ENCODE assay signal across 1 cellular context in the genomic region with DNA sequence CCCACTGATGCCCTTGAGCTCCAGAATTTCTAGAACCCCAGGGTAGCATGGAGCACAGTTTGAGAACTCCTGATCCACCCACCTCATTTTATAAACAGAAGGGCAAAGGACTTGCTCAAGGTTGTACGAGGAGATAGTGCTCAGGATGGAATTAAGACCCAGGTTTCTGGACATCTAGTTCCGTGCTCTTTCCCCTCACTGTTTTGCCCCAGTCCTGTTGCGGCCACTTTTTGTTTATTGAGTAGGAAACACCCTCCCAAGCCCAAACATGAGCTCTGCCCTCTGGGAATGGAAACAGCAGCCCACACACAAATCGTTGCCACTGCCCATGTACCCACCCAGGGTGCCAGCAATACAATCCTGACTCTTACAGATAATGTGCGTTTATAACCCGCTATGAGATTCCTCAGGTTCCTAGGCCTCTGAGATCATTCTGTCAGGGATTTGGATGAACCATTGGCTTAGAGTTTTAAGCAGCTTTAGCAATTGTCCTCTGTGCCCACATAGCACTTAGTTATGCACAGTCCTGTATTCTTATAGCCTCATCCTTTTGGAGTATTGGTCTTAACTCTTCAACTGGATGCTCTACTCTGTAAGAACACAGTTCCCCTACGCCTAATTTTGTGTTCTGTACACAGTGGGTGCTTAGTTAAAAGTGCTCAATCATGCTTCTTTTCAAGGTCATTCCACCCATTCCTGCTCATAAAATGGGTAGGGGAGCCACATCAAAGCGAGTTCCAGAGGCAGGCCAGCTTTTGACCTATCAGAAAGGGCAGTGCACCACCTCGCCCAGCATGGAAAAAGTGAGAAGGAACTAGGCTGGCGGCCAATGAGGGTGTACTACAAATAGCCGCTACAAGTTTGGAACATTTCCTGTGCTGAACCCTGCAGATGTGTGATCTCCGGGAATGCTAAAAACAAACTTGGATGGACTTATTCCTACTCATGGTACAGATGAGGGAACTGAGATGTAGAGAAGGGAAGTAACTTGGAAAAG.
A peak's percentile ranks its signal among the peaks of the same experiment; 100 is the strongest.
TF ChIP-seq lines count a peak whose summit lies in the region.

No MANE protein-coding gene starts in this region.

TF ChIP-seq in HepG2, 621 proteins besides CTCF, POLR2A, EP300 and RAD21 (continued from another document and continues in another):
- TF ChIP-seq, protein P1, sequence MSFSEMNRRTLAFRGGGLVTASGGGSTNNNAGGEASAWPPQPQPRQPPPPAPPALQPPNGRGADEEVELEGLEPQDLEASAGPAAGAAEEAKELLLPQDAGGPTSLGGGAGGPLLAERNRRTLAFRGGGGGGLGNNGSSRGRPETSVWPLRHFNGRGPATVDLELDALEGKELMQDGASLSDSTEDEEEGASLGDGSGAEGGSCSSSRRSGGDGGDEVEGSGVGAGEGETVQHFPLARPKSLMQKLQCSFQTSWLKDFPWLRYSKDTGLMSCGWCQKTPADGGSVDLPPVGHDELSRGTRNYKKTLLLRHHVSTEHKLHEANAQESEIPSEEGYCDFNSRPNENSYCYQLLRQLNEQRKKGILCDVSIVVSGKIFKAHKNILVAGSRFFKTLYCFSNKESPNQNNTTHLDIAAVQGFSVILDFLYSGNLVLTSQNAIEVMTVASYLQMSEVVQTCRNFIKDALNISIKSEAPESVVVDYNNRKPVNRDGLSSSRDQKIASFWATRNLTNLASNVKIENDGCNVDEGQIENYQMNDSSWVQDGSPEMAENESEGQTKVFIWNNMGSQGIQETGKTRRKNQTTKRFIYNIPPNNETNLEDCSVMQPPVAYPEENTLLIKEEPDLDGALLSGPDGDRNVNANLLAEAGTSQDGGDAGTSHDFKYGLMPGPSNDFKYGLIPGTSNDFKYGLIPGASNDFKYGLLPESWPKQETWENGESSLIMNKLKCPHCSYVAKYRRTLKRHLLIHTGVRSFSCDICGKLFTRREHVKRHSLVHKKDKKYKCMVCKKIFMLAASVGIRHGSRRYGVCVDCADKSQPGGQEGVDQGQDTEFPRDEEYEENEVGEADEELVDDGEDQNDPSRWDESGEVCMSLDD (CRISPR knock-in tag; IDR thresholded peaks at IDR 0.05; ENCODE audit: borderline replicate concordance), result peak; percentile 52; the same call in 1 of the 2 replicates
- TF ChIP-seq, protein P2, sequence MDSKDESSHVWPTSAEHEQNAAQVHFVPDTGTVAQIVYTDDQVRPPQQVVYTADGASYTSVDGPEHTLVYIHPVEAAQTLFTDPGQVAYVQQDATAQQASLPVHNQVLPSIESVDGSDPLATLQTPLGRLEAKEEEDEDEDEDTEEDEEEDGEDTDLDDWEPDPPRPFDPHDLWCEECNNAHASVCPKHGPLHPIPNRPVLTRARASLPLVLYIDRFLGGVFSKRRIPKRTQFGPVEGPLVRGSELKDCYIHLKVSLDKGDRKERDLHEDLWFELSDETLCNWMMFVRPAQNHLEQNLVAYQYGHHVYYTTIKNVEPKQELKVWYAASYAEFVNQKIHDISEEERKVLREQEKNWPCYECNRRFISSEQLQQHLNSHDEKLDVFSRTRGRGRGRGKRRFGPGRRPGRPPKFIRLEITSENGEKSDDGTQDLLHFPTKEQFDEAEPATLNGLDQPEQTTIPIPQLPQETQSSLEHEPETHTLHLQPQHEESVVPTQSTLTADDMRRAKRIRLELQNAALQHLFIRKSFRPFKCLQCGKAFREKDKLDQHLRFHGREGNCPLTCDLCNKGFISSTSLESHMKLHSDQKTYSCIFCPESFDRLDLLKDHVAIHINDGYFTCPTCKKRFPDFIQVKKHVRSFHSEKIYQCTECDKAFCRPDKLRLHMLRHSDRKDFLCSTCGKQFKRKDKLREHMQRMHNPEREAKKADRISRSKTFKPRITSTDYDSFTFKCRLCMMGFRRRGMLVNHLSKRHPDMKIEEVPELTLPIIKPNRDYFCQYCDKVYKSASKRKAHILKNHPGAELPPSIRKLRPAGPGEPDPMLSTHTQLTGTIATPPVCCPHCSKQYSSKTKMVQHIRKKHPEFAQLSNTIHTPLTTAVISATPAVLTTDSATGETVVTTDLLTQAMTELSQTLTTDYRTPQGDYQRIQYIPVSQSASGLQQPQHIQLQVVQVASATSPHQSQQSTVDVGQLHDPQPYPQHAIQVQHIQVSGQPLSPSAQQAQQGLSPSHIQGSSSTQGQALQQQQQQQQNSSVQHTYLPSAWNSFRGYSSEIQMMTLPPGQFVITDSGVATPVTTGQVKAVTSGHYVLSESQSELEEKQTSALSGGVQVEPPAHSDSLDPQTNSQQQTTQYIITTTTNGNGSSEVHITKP (CRISPR knock-in tag; IDR thresholded peaks at IDR 0.05; ENCODE audit: low read depth), result peak; percentile 45; the same call in 1 of the 2 replicates
- TF ChIP-seq, protein P3, sequence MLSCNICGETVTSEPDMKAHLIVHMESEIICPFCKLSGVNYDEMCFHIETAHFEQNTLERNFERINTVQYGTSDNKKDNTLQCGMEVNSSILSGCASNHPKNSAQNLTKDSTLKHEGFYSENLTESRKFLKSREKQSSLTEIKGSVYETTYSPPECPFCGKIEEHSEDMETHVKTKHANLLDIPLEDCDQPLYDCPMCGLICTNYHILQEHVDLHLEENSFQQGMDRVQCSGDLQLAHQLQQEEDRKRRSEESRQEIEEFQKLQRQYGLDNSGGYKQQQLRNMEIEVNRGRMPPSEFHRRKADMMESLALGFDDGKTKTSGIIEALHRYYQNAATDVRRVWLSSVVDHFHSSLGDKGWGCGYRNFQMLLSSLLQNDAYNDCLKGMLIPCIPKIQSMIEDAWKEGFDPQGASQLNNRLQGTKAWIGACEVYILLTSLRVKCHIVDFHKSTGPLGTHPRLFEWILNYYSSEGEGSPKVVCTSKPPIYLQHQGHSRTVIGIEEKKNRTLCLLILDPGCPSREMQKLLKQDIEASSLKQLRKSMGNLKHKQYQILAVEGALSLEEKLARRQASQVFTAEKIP (CRISPR knock-in tag; IDR thresholded peaks at IDR 0.05; ENCODE audit: borderline replicate concordance), result no peak
- TF ChIP-seq FOXA1 (IDR thresholded peaks at IDR 0.05), result no peak
- peak; percentile 26; the same call in 1 of the 2 replicates for TF ChIP-seq FOXA1 (CRISPR knock-in tag; IDR thresholded peaks at IDR 0.05)
- TF ChIP-seq KMT2B (CRISPR knock-in tag; IDR thresholded peaks at IDR 0.05), result peak; percentile 26; the same call in 1 of the 2 replicates
- peak; percentile 32; the same call in 1 of the 2 replicates for TF ChIP-seq ZC3H4 (CRISPR knock-in tag; IDR thresholded peaks at IDR 0.05; ENCODE audit: borderline replicate concordance)
- TF ChIP-seq GTF3A (CRISPR knock-in tag; conservative IDR thresholded peaks at IDR 0.05), result peak; percentile 70; the same call in 1 of the 2 replicates
- TF ChIP-seq ZNF326 (CRISPR knock-in tag; IDR thresholded peaks at IDR 0.05; ENCODE audit: borderline replicate concordance), result no peak
- peak; percentile 36; the same call in 1 of the 2 replicates for TF ChIP-seq IRF2 (CRISPR knock-in tag; IDR thresholded peaks at IDR 0.05)
- TF ChIP-seq, protein P4, sequence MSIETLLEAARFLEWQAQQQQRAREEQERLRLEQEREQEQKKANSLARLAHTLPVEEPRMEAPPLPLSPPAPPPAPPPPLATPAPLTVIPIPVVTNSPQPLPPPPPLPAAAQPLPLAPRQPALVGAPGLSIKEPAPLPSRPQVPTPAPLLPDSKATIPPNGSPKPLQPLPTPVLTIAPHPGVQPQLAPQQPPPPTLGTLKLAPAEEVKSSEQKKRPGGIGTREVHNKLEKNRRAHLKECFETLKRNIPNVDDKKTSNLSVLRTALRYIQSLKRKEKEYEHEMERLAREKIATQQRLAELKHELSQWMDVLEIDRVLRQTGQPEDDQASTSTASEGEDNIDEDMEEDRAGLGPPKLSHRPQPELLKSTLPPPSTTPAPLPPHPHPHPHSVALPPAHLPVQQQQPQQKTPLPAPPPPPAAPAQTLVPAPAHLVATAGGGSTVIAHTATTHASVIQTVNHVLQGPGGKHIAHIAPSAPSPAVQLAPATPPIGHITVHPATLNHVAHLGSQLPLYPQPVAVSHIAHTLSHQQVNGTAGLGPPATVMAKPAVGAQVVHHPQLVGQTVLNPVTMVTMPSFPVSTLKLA (IDR thresholded peaks at IDR 0.05), result no peak
- no peak for TF ChIP-seq ZNF138 (CRISPR knock-in tag; IDR thresholded peaks at IDR 0.05; ENCODE audit: low read depth)
- TF ChIP-seq ZNF792 (CRISPR knock-in tag; IDR thresholded peaks at IDR 0.05), result 0 out of 2 replicates have a peak, but pooled peaks have one; percentile 19
- TF ChIP-seq, protein P5, sequence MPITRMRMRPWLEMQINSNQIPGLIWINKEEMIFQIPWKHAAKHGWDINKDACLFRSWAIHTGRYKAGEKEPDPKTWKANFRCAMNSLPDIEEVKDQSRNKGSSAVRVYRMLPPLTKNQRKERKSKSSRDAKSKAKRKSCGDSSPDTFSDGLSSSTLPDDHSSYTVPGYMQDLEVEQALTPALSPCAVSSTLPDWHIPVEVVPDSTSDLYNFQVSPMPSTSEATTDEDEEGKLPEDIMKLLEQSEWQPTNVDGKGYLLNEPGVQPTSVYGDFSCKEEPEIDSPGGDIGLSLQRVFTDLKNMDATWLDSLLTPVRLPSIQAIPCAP (CRISPR knock-in tag; IDR thresholded peaks at IDR 0.05; ENCODE audit: low read depth), result no peak
- TF ChIP-seq ZNF670 (CRISPR knock-in tag; IDR thresholded peaks at IDR 0.05; ENCODE audit: borderline replicate concordance), result 0 out of 2 replicates have a peak, but pooled peaks have one; percentile 38
- 0 out of 2 replicates have a peak, but pooled peaks have one; percentile 23 for TF ChIP-seq ZNF652 (CRISPR knock-in tag; IDR thresholded peaks at IDR 0.05; ENCODE audit: borderline replicate concordance, low read depth)
- TF ChIP-seq, protein P6, sequence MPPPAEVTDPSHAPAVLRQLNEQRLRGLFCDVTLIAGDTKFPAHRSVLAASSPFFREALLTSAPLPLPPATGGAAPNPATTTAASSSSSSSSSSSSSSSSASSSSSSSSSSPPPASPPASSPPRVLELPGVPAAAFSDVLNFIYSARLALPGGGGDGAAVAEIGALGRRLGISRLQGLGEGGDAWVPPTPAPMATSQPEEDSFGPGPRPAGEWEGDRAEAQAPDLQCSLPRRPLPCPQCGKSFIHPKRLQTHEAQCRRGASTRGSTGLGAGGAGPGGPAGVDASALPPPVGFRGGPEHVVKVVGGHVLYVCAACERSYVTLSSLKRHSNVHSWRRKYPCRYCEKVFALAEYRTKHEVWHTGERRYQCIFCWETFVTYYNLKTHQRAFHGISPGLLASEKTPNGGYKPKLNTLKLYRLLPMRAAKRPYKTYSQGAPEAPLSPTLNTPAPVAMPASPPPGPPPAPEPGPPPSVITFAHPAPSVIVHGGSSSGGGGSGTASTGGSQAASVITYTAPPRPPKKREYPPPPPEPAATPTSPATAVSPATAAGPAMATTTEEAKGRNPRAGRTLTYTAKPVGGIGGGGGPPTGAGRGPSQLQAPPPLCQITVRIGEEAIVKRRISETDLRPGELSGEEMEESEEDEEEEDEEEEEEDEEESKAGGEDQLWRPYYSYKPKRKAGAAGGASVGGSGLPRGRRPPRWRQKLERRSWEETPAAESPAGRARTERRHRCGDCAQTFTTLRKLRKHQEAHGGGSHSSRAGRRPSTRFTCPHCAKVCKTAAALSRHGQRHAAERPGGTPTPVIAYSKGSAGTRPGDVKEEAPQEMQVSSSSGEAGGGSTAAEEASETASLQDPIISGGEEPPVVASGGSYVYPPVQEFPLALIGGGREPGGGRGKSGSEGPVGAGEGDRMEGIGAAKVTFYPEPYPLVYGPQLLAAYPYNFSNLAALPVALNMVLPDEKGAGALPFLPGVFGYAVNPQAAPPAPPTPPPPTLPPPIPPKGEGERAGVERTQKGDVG (CRISPR knock-in tag; IDR thresholded peaks at IDR 0.05; ENCODE audit: borderline replicate concordance), result 0 out of 2 replicates have a peak, but pooled peaks have one; percentile 20
- TF ChIP-seq BCL6 (CRISPR knock-in tag; IDR thresholded peaks at IDR 0.05), result peak; percentile 49
- TF ChIP-seq, protein P7, sequence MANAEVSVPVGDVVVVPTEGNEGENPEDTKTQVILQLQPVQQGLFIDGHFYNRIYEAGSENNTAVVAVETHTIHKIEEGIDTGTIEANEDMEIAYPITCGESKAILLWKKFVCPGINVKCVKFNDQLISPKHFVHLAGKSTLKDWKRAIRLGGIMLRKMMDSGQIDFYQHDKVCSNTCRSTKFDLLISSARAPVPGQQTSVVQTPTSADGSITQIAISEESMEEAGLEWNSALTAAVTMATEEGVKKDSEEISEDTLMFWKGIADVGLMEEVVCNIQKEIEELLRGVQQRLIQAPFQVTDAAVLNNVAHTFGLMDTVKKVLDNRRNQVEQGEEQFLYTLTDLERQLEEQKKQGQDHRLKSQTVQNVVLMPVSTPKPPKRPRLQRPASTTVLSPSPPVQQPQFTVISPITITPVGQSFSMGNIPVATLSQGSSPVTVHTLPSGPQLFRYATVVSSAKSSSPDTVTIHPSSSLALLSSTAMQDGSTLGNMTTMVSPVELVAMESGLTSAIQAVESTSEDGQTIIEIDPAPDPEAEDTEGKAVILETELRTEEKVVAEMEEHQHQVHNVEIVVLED (CRISPR knock-in tag; IDR thresholded peaks at IDR 0.05; ENCODE audit: borderline replicate concordance), result peak; percentile 32
- no peak for TF ChIP-seq TCF12 (IDR thresholded peaks at IDR 0.05)
- TF ChIP-seq TCF12 (CRISPR knock-in tag; IDR thresholded peaks at IDR 0.05), result no peak; the same call in 1 of the 2 replicates
- TF ChIP-seq SOX13 (IDR thresholded peaks at IDR 0.05), result 0 out of 2 replicates have a peak, but pooled peaks have one; percentile 8
- peak in 1 of 2 experiments; percentile 51; a peak in 1 of 4 replicates for TF ChIP-seq SOX13 (CRISPR knock-in tag; conservative IDR thresholded peaks at IDR 0.05 in 1 of 2, IDR thresholded peaks at IDR 0.05 in 1 of 2)
- TF ChIP-seq PHF5A (CRISPR knock-in tag; IDR thresholded peaks at IDR 0.05; ENCODE audit: low read depth, unreplicated experiment), result peak; percentile 19
- 0 out of 2 replicates have a peak, but pooled peaks have one; percentile 28 for TF ChIP-seq KDM6A (CRISPR knock-in tag; IDR thresholded peaks at IDR 0.05; ENCODE audit: low read depth)
- TF ChIP-seq, protein P8, sequence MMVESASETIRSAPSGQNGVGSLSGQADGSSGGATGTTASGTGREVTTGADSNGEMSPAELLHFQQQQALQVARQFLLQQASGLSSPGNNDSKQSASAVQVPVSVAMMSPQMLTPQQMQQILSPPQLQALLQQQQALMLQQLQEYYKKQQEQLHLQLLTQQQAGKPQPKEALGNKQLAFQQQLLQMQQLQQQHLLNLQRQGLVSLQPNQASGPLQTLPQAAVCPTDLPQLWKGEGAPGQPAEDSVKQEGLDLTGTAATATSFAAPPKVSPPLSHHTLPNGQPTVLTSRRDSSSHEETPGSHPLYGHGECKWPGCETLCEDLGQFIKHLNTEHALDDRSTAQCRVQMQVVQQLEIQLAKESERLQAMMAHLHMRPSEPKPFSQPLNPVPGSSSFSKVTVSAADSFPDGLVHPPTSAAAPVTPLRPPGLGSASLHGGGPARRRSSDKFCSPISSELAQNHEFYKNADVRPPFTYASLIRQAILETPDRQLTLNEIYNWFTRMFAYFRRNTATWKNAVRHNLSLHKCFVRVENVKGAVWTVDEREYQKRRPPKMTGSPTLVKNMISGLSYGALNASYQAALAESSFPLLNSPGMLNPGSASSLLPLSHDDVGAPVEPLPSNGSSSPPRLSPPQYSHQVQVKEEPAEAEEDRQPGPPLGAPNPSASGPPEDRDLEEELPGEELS (CRISPR knock-in tag; IDR thresholded peaks at IDR 0.05), result peak; percentile 71
- peak; percentile 47 for TF ChIP-seq NR2C2 (CRISPR knock-in tag; IDR thresholded peaks at IDR 0.05; ENCODE audit: borderline replicate concordance)
- peak; percentile 58; the same call in 1 of the 2 replicates for TF ChIP-seq ZSCAN31 (CRISPR knock-in tag; IDR thresholded peaks at IDR 0.05; ENCODE audit: low read depth)
- peak; percentile 67 for TF ChIP-seq RBFOX2 (IDR thresholded peaks at IDR 0.05; ENCODE audit: low read depth, low read length)
- TF ChIP-seq HDAC1 (CRISPR knock-in tag; IDR thresholded peaks at IDR 0.05), result peak; percentile 7; the same call in 1 of the 2 replicates
